31 cellular contexts compared by ENCODE assay signal in genomic region chr7:47347346-47347745, GRCh38.
"Had no signal": no experiment of that assay in that cellular context is flagged by ENCODE, and none has a peak within 500 bp of the region (broad histone marks: within the 10 kb centered on the region; RNA-seq: fewer than 3 reads in every experiment).

No MANE protein-coding gene starts in this region.

- H3K4me3 ChIP-seq: dorsolateral prefrontal cortex, esophagus muscularis mucosa, gastroesophageal sphincter, heart left ventricle, lower lobe of right lung, neural progenitor cell, right lobe of liver, testis, tibial artery, upper lobe of right lung, vagina had no signal

- H3K9ac ChIP-seq: neural progenitor cell, parathyroid adenoma had no signal

- H3K9me3 Mint-ChIP-seq: memory B cell; mesothelial cell of epicardium; naive thymus-derived CD4-positive, alpha-beta T cell; nephron; neural progenitor cell had no signal

- H3K4me3 Mint-ChIP-seq: memory B cell; mesothelial cell of epicardium; naive thymus-derived CD4-positive, alpha-beta T cell; nephron; neural progenitor cell had no signal

- H3K36me3 ChIP-seq: neural progenitor cell, vagina had no signal

- H3K9me3 ChIP-seq: esophagus muscularis mucosa, gastroesophageal sphincter, heart left ventricle, lower lobe of right lung, right lobe of liver, testis, tibial artery, upper lobe of right lung, vagina had no signal

- H3K4me2 ChIP-seq: neural progenitor cell had no signal

- H3K36me3 Mint-ChIP-seq: naive thymus-derived CD4-positive, alpha-beta T cell; neural progenitor cell had no signal

- H3K4me1 Mint-ChIP-seq: naive thymus-derived CD4-positive, alpha-beta T cell had no signal

- ATAC-seq: foreskin keratinocyte; gastroesophageal sphincter; heart left ventricle; left colon; left ventricle myocardium superior; lower lobe of right lung; naive thymus-derived CD4-positive, alpha-beta T cell; right lobe of liver; upper lobe of right lung had no signal

- H3K27me3 Mint-ChIP-seq: memory B cell, progenitor cell of endocrine pancreas had no signal

- H3K27me3 ChIP-seq: esophagus muscularis mucosa, gastroesophageal sphincter, heart left ventricle, neural progenitor cell, right lobe of liver, testis, tibial artery, upper lobe of right lung, vagina had no signal

- H3K27ac ChIP-seq: dorsolateral prefrontal cortex, esophagus muscularis mucosa, foreskin keratinocyte, gastroesophageal sphincter, heart left ventricle, lower lobe of right lung, neural progenitor cell, parathyroid adenoma, right lobe of liver, testis, tibial artery, upper lobe of right lung, vagina had no signal

- DNase-seq: cerebellar nuclear complex; effector CD4-positive, alpha-beta T cell; foreskin keratinocyte; heart left ventricle; hippocampal formation; kidney glomerular epithelial cell; left colon; left ventricle myocardium superior; lower lobe of right lung; naive thymus-derived CD4-positive, alpha-beta T cell; right lobe of liver; small intestine; stimulated activated CD4-positive, alpha-beta T cell treated with anti-CD3 and anti-CD28 coated beads, Interleukin-12 subunit alpha, Interleukin-12 subunit beta, amount 100 ng/mL, for 4 hours; stimulated activated CD4-positive, alpha-beta T cell treated with anti-CD3 and anti-CD28 coated beads, Interleukin-1b, Interleukin-23, amount 100 ng/mL, for 48 hours; stimulated activated CD4-positive, alpha-beta T cell treated with anti-CD3 and anti-CD28 coated beads, Interleukin-4, amount 100 ng/mL, for 1 hour; stimulated activated CD8-positive, alpha-beta memory T cell treated with anti-CD3 and anti-CD28 coated beads, Interleukin-4, amount 100 ng/mL, for 48 hours; stimulated activated naive CD4-positive, alpha-beta T cell treated with Interleukin-2 at 50 U/mL for 16 hours; substantia nigra; testis; tibial artery; upper lobe of right lung had no signal

- H2AFZ ChIP-seq: neural progenitor cell, parathyroid adenoma had no signal

- H3K4me1 ChIP-seq: foreskin keratinocyte, gastroesophageal sphincter, lower lobe of right lung, neural progenitor cell, right lobe of liver, tibial artery, upper lobe of right lung, vagina had no signal

- H3K27ac Mint-ChIP-seq: memory B cell; naive thymus-derived CD4-positive, alpha-beta T cell; nephron; neural progenitor cell; progenitor cell of endocrine pancreas had no signal
